In genomic region chr2:102449370-102449974, GRCh38 we compare ENCODE assay signal across 8 cellular contexts. TPM values are rescaled to one million over a fixed set of nuclear protein-coding genes. Genes with fewer than 3 reads are reported as not detected.
DNase-seq lines count a peak whose midpoint lies in the region; ATAC-seq, FAIRE-seq and TF ChIP-seq lines count a peak whose summit lies in the region.

No MANE protein-coding gene starts in this region.

- intact Hi-C loops in PC-3 (cut with micrococcal nuclease) = loop anchor here (1.0 to 5.0 kb wide), 4 partner anchors 196 to 567 kb away; no protein-coding TSS in a partner anchor

- H3K36me3 ChIP-seq in PC-3 (ENCODE audit: low read depth, low read length) = no peaks in the 10 kb centered on the region

- H3K36me3 Mint-ChIP-seq in activated T-cell treated with anti-CD3 and anti-CD28 coated beads, Interleukin-2, amount 50 U/mL, for 4 hours (ENCODE audit: insufficient read depth) = no peaks in the 10 kb centered on the region

- 0% methylated on average over 1 of the region's 1 CpG for WGBS in A549 (ENCODE audit: missing lambda C conversion rate)

- TF ChIP-seq EP300 in A549 (IDR thresholded peaks at IDR 0.05) = no peak

- H3K9ac ChIP-seq in PC-3 (ENCODE audit: low read length) = no peak overlapping the region

- no peaks in the 10 kb centered on the region for H3F3A ChIP-seq in PC-3 (ENCODE audit: low read length, unreplicated experiment)

- H3K79me2 ChIP-seq in PC-3 (ENCODE audit: low read length) = no peaks in the 10 kb centered on the region

- peak; percentile 82 to 83 for TF ChIP-seq RAD21 in A549 (conservative IDR thresholded peaks at IDR 0.05 in 1 of 2, IDR thresholded peaks at IDR 0.05 in 1 of 2)

- H3K4me2 ChIP-seq in A549 (no peak overlapping the region), PC-3 (ENCODE audit: low read length) (no peak overlapping the region)

- H3K9me2 ChIP-seq in PC-3 (replicated peaks; ENCODE audit: low read length) = no peaks in the 10 kb centered on the region

- DNase-seq in A549 (ENCODE audit: low read depth in 1 of 2, low spot score in 1 of 2) (peak; percentile 28 to 42), PC-3 (peak; percentile 65), foreskin fibroblast (peak; percentile 21 to 72), retinal pigment epithelial cell (ENCODE audit: low read depth) (peak; percentile 6), 8988T (no peak)
- peak; percentile 67 for DNase-seq in activated T-cell treated with anti-CD3 and anti-CD28 coated beads, Interleukin-2, amount 50 U/mL, for 4 hours

- no peaks in the 10 kb centered on the region for H3K9me3 Mint-ChIP-seq in activated T-cell treated with anti-CD3 and anti-CD28 coated beads, Interleukin-2, amount 50 U/mL, for 4 hours

- no TSS peak for BruUV-seq in PC-3 (replicated peaks; lab: Mats Ljungman, UMichigan)

- TF ChIP-seq CTCF in A549 (IDR thresholded peaks at IDR 0.05) (peak; percentile 90), GM12875 (IDR thresholded peaks at IDR 0.05; ENCODE audit: borderline replicate concordance, insufficient read depth, low read depth, low read length) (peak; percentile 62; the same call in 1 of the 2 replicates), PC-3 (conservative IDR thresholded peaks at IDR 0.05; ENCODE audit: low read depth, low read length) (peak; percentile 89), foreskin fibroblast (IDR thresholded peaks at IDR 0.05; ENCODE audit: low read depth, low read length) (peak; percentile 70), retinal pigment epithelial cell (conservative IDR thresholded peaks at IDR 0.05; ENCODE audit: low read depth, low read length) (peak; percentile 75)

- H3K27me3 ChIP-seq in PC-3 (ENCODE audit: low read length) = 0 out of 2 replicates have a peak, but pooled peaks cover 1% of the 10 kb centered on the region

- no peak overlapping the region for H2AFZ ChIP-seq in PC-3 (ENCODE audit: low read length)

- no peaks in the 10 kb centered on the region for H3K27me3 Mint-ChIP-seq in activated T-cell treated with anti-CD3 and anti-CD28 coated beads, Interleukin-2, amount 50 U/mL, for 4 hours (ENCODE audit: low read depth)

- no peak overlapping the region for H3K27ac ChIP-seq in A549
- no peak overlapping the region for H3K27ac ChIP-seq in PC-3 (ENCODE audit: low read length)

- no peaks in the 10 kb centered on the region for H4K20me1 ChIP-seq in PC-3 (ENCODE audit: low read length)

- CTCF ChIA-PET in A549 (lab: Yijun Ruan, JAX) = interaction anchor here (0.8 to 2.8 kb wide), 16 partner anchors 23 to 1107 kb away, joined by 3 to 10 read pairs (median 3); partner anchors contain the start of gene SLC9A4
- CTCF ChIA-PET in PC-3 (lab: Charles Lee) = no interaction called here

- no peak overlapping the region for H3K4me3 ChIP-seq in A549
- no peak overlapping the region for H3K4me3 ChIP-seq in GM12875 (ENCODE audit: low read depth, low read length)
- no peak overlapping the region for H3K4me3 ChIP-seq in PC-3 (ENCODE audit: low read length)
- no peak overlapping the region for H3K4me3 ChIP-seq in foreskin fibroblast (ENCODE audit: low read depth in 1 of 2, low read length in 2 of 2)
- no peak overlapping the region for H3K4me3 ChIP-seq in retinal pigment epithelial cell (ENCODE audit: low read length)

- no peak for TF ChIP-seq POLR2A in A549 (IDR thresholded peaks at IDR 0.05; ENCODE audit: low read length)

- POLR2A ChIA-PET in A549 (lab: Yijun Ruan, JAX) (no interaction called here), PC-3 (lab: Charles Lee; ENCODE audit: unreplicated experiment) (no interaction called here)

- H3K4me1 ChIP-seq in A549 (no peaks in the 10 kb centered on the region), PC-3 (ENCODE audit: insufficient read depth, low read length) (no peaks in the 10 kb centered on the region)

- H3K9me3 ChIP-seq in A549 = no peaks in the 10 kb centered on the region; the same call in 2 of the 3 replicates
- no peaks in the 10 kb centered on the region for H3K9me3 ChIP-seq in PC-3 (ENCODE audit: low read length)

- H3K4me3 Mint-ChIP-seq in activated T-cell treated with anti-CD3 and anti-CD28 coated beads, Interleukin-2, amount 50 U/mL, for 4 hours = no peak overlapping the region

- peaks cover 1% of the 10 kb centered on the region for H3K4me1 Mint-ChIP-seq in activated T-cell treated with anti-CD3 and anti-CD28 coated beads, Interleukin-2, amount 50 U/mL, for 4 hours (ENCODE audit: low read depth)

- ATAC-seq in A549 (peak in 1 of 2 experiments; percentile 66; a peak in 4 of 6 replicates), PC-3 (peak; percentile 55), HG03469 (IDR thresholded peaks at IDR 0.05; ENCODE audit: unreplicated experiment) (no peak)
- ATAC-seq in activated T-cell treated with anti-CD3 and anti-CD28 coated beads, Interleukin-2, amount 50 U/mL, for 4 hours = peak in 1 of 2 donors; percentile 53

- FAIRE-seq in A549 (lab: Jason Lieb, UNC) = no peak

TF ChIP-seq in A549, 52 proteins besides CTCF, POLR2A, EP300 and RAD21:
- peak; percentile 64 for TF ChIP-seq SMC3 (IDR thresholded peaks at IDR 0.05)
- no peak for TF ChIP-seq E2F6 (IDR thresholded peaks at IDR 0.05; ENCODE audit: borderline replicate concordance, low read depth)

RNA-seq across cellular contexts. Expression of gene SLC9A4, which starts 23.6 kb away (rescaled TPM):
- not detected in 2 replicates for polyA plus RNA-seq in A549 (2011; rRNA removed)
- not detected in 2 replicates for polyA plus RNA-seq in A549 (2012; cell fraction: cytosol; rRNA removed)
- polyA plus RNA-seq in A549 (2012; cell fraction: nucleus; rRNA removed) = not detected in 2 replicates
- not detected in 3 replicates for polyA plus RNA-seq in A549 (2017; fragmentation: RNase III; extraction: RNeasy Plus Mini Kit Qiagen cat#74134 plus additional on column Dnase treatment)
- not detected in 2 replicates for polyA minus RNA-seq in A549 (2011; rRNA and poly(A)+ RNA removed)
- total RNA-seq in PC-3 (2014; rRNA removed) = 0.04 TPM in 1 of 2 replicates, not detected in the other
- total RNA-seq in activated T-cell treated with anti-CD3 and anti-CD28 coated beads, Interleukin-2, amount 50 U/mL, for 4 hours = under 1 TPM in 1 of 3 donors, not detected in 2; 0.05 TPM

RNA-seq across cellular contexts. Expression of gene IL18RAP, which starts 26.5 kb away (rescaled TPM):
- polyA plus RNA-seq in A549 (2011; rRNA removed) (0.04 and 0.12 TPM in 2 replicates), A549 (2017; fragmentation: RNase III; extraction: RNeasy Plus Mini Kit Qiagen cat#74134 plus additional on column Dnase treatment) (not detected in 3 replicates)
- polyA plus RNA-seq in A549 (2012; cell fraction: cytosol; rRNA removed) = not detected in 2 replicates
- 0.01 and 0.09 TPM in 2 replicates for polyA plus RNA-seq in A549 (2012; cell fraction: nucleus; rRNA removed)
- not detected in 2 replicates for polyA minus RNA-seq in A549 (2011; rRNA and poly(A)+ RNA removed)
- total RNA-seq in PC-3 (2014; rRNA removed) = not detected in 2 replicates
- total RNA-seq in activated T-cell treated with anti-CD3 and anti-CD28 coated beads, Interleukin-2, amount 50 U/mL, for 4 hours = 1 to 10 TPM; 5.2 to 9.6 (median 8.3) TPM
